9 cellular contexts compared by ENCODE assay signal in the genomic region with DNA sequence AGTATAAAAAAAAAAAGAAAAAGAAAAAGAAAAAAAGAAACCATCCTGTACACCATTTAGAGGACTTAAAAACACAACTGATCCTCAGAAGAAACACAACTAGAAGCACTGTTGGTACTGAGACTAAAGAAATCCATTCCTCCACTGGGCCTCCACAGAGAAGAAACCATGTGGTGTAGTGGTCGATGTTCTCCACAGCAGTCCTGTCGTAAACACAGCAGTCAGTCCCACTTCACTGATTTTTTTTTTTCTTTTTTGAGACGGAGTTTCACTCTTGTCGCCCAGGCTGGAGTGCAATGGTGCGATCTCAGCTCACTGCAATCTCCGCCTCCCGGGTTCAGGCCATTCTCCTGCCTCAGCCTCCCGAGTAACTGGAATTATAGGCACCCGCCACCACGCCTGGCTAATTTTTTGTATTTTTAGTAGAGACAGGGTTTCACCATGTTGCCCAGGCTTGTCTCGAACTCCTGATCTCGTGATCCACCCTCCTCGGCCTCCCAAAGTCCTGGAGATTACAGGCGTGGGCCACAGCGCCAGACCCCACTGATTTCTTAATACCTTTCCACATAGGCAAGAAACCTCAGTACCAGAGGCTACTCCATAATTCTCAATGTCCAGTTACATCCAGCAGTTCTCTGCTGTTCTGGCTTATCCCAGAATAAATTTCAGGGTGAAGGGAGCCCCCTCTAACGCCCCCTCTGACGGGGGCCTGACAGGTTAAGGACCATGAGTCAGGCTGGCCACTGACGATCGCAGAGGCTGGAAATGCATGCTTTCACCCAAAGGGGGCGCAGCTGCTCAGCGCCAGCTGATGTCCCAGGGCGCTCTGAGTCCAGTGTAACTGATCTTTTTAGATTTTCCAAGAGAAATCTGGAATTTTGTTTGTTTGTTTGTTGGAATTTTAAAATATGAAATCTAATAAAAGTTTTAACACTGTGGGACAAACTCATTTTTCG. TPM values are rescaled to one million over a fixed set of nuclear protein-coding genes. Genes with fewer than 3 reads are reported as not detected.
DNase-seq lines count a peak whose midpoint lies in the region; ATAC-seq and TF ChIP-seq lines count a peak whose summit lies in the region.
"Had no signal": no experiment of that assay in that cellular context is flagged by ENCODE, and none has a peak within 500 bp of the region (broad histone marks: within the 10 kb centered on the region; RNA-seq: fewer than 3 reads in every experiment).

No MANE protein-coding gene starts in this region.

- DNase-seq in A172 (ENCODE audit: low spot score), result peak; percentile 47
- peak; percentile 17 for DNase-seq in GM12865 (ENCODE audit: low read depth)
- DNase-seq in Peyer's patch, result peak in 2 of 3 donors; percentile 67 to 72
- peak; percentile 53 for DNase-seq in epithelial cell of esophagus (ENCODE audit: low read depth)
- peak; percentile 70 for DNase-seq in nephron progenitor cell
- no peak for DNase-seq in SKM-1 treated with dmso at 0.1 percent for 144 hours (lab: John Stamatoyannopoulos, UW; ENCODE audit: unreplicated experiment)

- no peak for TF ChIP-seq POLR2A in Peyer's patch (IDR thresholded peaks at IDR 0.05)

- H3K4me3 Mint-ChIP-seq in nephron progenitor cell, result peak overlapping the region; percentile 64
- H3K4me3 Mint-ChIP-seq: stimulated activated naive CD8-positive, alpha-beta T cell treated with anti-CD3 and anti-CD28 coated beads, Interleukin-15, Interleukin-2, amounts not matched to agents 100 ng/mL and 50 ng/mL, for 24 hours had no signal

- no peak overlapping the region for H3K27ac Mint-ChIP-seq in nephron progenitor cell
- H3K27ac Mint-ChIP-seq: stimulated activated naive CD8-positive, alpha-beta T cell treated with anti-CD3 and anti-CD28 coated beads, Interleukin-15, Interleukin-2, amounts not matched to agents 100 ng/mL and 50 ng/mL, for 24 hours had no signal

- H3K27me3 Mint-ChIP-seq in nephron progenitor cell (ENCODE audit: low read depth, poor library complexity), result peaks cover 30% of the 10 kb centered on the region

- no peaks in the 10 kb centered on the region for H3K36me3 Mint-ChIP-seq in nephron progenitor cell (ENCODE audit: low read depth)

- peak; percentile 59 for TF ChIP-seq CTCF in GM12865 (IDR thresholded peaks at IDR 0.05; ENCODE audit: insufficient read depth, low read depth, low read length, missing control alignments)
- peak in 4 of 6 experiments; percentile 55 to 83 (median 76) for TF ChIP-seq CTCF in Peyer's patch (IDR thresholded peaks at IDR 0.05)
- peak; percentile 78 for TF ChIP-seq CTCF in epithelial cell of esophagus (IDR thresholded peaks at IDR 0.05; ENCODE audit: insufficient read depth, low read depth, low read length, missing control alignments)
- TF ChIP-seq CTCF in nephron progenitor cell (IDR thresholded peaks at IDR 0.05), result peak; percentile 94

- no peaks in the 10 kb centered on the region for H3K36me3 ChIP-seq in Peyer's patch

- ATAC-seq in GM18502 (IDR thresholded peaks at IDR 0.05; ENCODE audit: poor library complexity, unreplicated experiment) (no peak), HG02884 (IDR thresholded peaks at IDR 0.05; ENCODE audit: unreplicated experiment) (no peak)

- H3K4me3 ChIP-seq in GM12865 (ENCODE audit: low read depth, low read length), result no peak overlapping the region
- peak overlapping the region in 2 of 4 donors; percentile 33 to 37 for H3K4me3 ChIP-seq in Peyer's patch
- no peak overlapping the region for H3K4me3 ChIP-seq in epithelial cell of esophagus (ENCODE audit: low read length)

- H3K9me3 ChIP-seq in Peyer's patch, result no peaks in the 10 kb centered on the region

- H3K9me3 Mint-ChIP-seq in nephron progenitor cell, result peaks cover 4% of the 10 kb centered on the region
- H3K9me3 Mint-ChIP-seq: stimulated activated naive CD8-positive, alpha-beta T cell treated with anti-CD3 and anti-CD28 coated beads, Interleukin-15, Interleukin-2, amounts not matched to agents 100 ng/mL and 50 ng/mL, for 24 hours had no signal

- peaks cover 13% of the 10 kb centered on the region for H3K4me1 Mint-ChIP-seq in nephron progenitor cell

- no peaks in the 10 kb centered on the region for H3K27me3 ChIP-seq in Peyer's patch

- H3K4me1 ChIP-seq in Peyer's patch, result peaks cover 0 to 9% (median 0%) of the 10 kb centered on the region in 4 donors

- H3K27ac ChIP-seq in Peyer's patch, result peak overlapping the region in 1 of 4 donors; percentile 40

RNA-seq across cellular contexts. Expression of a gene that starts 24.8 kb away (rescaled TPM):
- total RNA-seq in A172 (2014; rRNA removed; shearing (Covaris generic)), result not detected in 2 replicates
- total RNA-seq in Peyer's patch, result 1 to 10 TPM in 2 of 4 donors, under 1 TPM in 1, not detected in 1; 0.80 to 2.5 (median 2.3) TPM

RNA-seq across cellular contexts. Expression of a gene that starts 45.3 kb away (rescaled TPM):
- 193 and 250 TPM in 2 replicates for total RNA-seq in A172 (2014; rRNA removed; shearing (Covaris generic))
- 10 to 100 TPM in 1 of 4 donors, 1 to 10 TPM in 3; 1.1 to 32.2 (median 4.5) TPM for total RNA-seq in Peyer's patch

RNA-seq across cellular contexts. Expression of a gene that starts 59.4 kb away (rescaled TPM):
- total RNA-seq in A172 (2014; rRNA removed; shearing (Covaris generic)), result not detected in 2 replicates
- total RNA-seq in Peyer's patch, result 1 to 10 TPM in 2 of 4 donors, not detected in 2; 1.7 to 3.9 TPM

RNA-seq across cellular contexts. Expression of a gene that starts 59.5 kb away (rescaled TPM):
- total RNA-seq in A172 (2014; rRNA removed; shearing (Covaris generic)), result 285 and 317 TPM in 2 replicates
- 10 to 100 TPM; 15.1 to 52.8 (median 24.4) TPM for total RNA-seq in Peyer's patch
